Comparison of ENCODE assay signal across 15 cellular contexts in the genomic region with DNA sequence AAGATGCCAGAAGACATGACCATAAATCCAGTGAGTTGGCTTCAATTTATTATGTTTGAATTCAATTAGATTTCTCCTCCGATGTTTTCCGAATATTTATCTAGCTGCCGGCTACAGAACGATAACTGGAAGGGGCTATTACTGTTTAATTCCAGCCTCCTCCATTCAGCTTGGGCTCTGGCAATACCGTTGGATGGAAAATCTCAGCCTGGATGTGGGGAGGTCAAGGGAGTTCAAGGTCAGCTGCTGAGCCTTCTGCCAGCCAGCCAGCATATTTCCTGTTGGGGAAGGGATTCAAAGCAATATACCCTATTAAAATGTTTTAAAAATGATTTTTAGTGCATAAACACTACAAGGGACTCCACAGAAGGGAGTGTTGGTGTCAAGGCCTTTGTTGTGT. TPM values are rescaled to one million over a fixed set of nuclear protein-coding genes. Genes with fewer than 3 reads are reported as not detected.
"Had no signal": no experiment of that assay in that cellular context is flagged by ENCODE, and none has a peak within 500 bp of the region (broad histone marks: within the 10 kb centered on the region; RNA-seq: fewer than 3 reads in every experiment).

No MANE protein-coding gene starts in this region.

RNA-seq across cellular contexts. Expression of a gene that starts 34.9 kb away (rescaled TPM):
- total RNA-seq: stomach, subcutaneous adipose tissue, temporal lobe, testis, thoracic aorta, thyroid gland, tibial nerve, transverse colon, upper lobe of left lung, upper lobe of right lung, ureter, urinary bladder, uterus, vagina had no signal
- polyA plus RNA-seq: stomach, thymus, urinary bladder had no signal

RNA-seq across cellular contexts. Expression of a gene that starts 46.2 kb away (rescaled TPM):
- total RNA-seq: thoracic aorta, thyroid gland, tibial nerve, ureter, uterus had no signal
- polyA plus RNA-seq: thymus, urinary bladder had no signal
